In genomic region chr5:64225286-64225981, GRCh38 we compare ENCODE assay signal across 2 cellular contexts. TPM values are rescaled to one million over a fixed set of nuclear protein-coding genes. Genes with fewer than 3 reads are reported as not detected.
"Had no signal": no experiment of that assay in that cellular context is flagged by ENCODE, and none has a peak within 500 bp of the region (broad histone marks: within the 10 kb centered on the region; RNA-seq: fewer than 3 reads in every experiment).

No MANE protein-coding gene starts in this region.

RNA-seq across cellular contexts. Expression of gene RNF180, which starts 59.8 kb away (rescaled TPM):
- total RNA-seq: mononuclear cell had no signal
- polyA plus RNA-seq: immature natural killer cell had no signal
